ENCODE assay signal across 21 cellular contexts in genomic region chr1:180217021-180217420, GRCh38. TPM values are rescaled to one million over a fixed set of nuclear protein-coding genes. Genes with fewer than 3 reads are reported as not detected.
DNase-seq lines count a peak whose midpoint lies in the region; ATAC-seq and TF ChIP-seq lines count a peak whose summit lies in the region.
"Had no signal": no experiment of that assay in that cellular context is flagged by ENCODE, and none has a peak within 500 bp of the region (broad histone marks: within the 10 kb centered on the region; RNA-seq: fewer than 3 reads in every experiment).

No MANE protein-coding gene starts in this region.

- H3K18ac ChIP-seq in neuronal stem cell (ENCODE audit: low read length): peak overlapping the region; percentile 39

- H3K9me3 ChIP-seq in BLaER1 (no peaks in the 10 kb centered on the region), Peyer's patch (no peaks in the 10 kb centered on the region), neuronal stem cell (replicated peaks in 1 of 2; ENCODE audit: control insufficient read depth in 2 of 2, insufficient read depth in 1 of 2, low read depth in 1 of 2, low read length in 2 of 2) (no peaks in the 10 kb centered on the region), sigmoid colon (no peaks in the 10 kb centered on the region), heart right ventricle (no peaks in the 10 kb centered on the region), body of pancreas (no peaks in the 10 kb centered on the region)
- H3K9me3 ChIP-seq: A549 had no signal

- peak overlapping the region; percentile 10 for H2AK5ac ChIP-seq in neuronal stem cell (ENCODE audit: low read depth, low read length)

- DNase-seq in Peyer's patch (peak in 2 of 3 donors; percentile 23 to 34), neuronal stem cell (ENCODE audit: low spot score) (no peak), sigmoid colon (peak; percentile 40), heart right ventricle (no peak), Right ventricle myocardium inferior (ENCODE audit: missing footprints) (no peak), body of pancreas (no peak), GM03348 (ENCODE audit: low spot score) (no peak)
- DNase-seq: 8988T; ACHN; CD4-positive, alpha-beta T cell; CD8-positive, alpha-beta memory T cell; DMS 273 treated with DMSO at 0.1 percent for 48 hours; DMS79; EL; GF-D8; GM23248; H7; HFFc6 had no signal

- no peaks in the 10 kb centered on the region for H3K79me1 ChIP-seq in neuronal stem cell (ENCODE audit: low read depth, low read length)

- H3K4me2 ChIP-seq in BLaER1 (peak overlapping the region; percentile 34), neuronal stem cell (ENCODE audit: insufficient read depth, low read length, poor library complexity, severe bottlenecking) (no peak overlapping the region)
- H3K4me2 ChIP-seq: A549 had no signal

- H3K27ac ChIP-seq in BLaER1: no peak overlapping the region
- no peak overlapping the region for H3K27ac ChIP-seq in Peyer's patch
- no peak overlapping the region for H3K27ac ChIP-seq in neuronal stem cell (replicated peaks; ENCODE audit: low read length)
- no peak overlapping the region for H3K27ac ChIP-seq in sigmoid colon
- H3K27ac ChIP-seq in heart right ventricle: no peak overlapping the region
- no peak overlapping the region for H3K27ac ChIP-seq in body of pancreas
- H3K27ac ChIP-seq: A549, GM23248 had no signal

- intact Hi-C loops in sigmoid colon (cut with DNase I): no loop called here
- intact Hi-C loops in heart right ventricle (cut with DNase I): no loop called here
- intact Hi-C loops in Right ventricle myocardium inferior (cut with DNase I): no loop called here
- intact Hi-C loops in body of pancreas (cut with DNase I): no loop called here

- no peaks in the 10 kb centered on the region for H4K20me1 ChIP-seq in BLaER1

- no peaks in the 10 kb centered on the region for H3K27me3 ChIP-seq in BLaER1
- no peaks in the 10 kb centered on the region for H3K27me3 ChIP-seq in Peyer's patch
- peaks cover 0 to 46% (median 2%) of the 10 kb centered on the region in 3 experiments for H3K27me3 ChIP-seq in neuronal stem cell (ENCODE audit: control insufficient read depth in 3 of 3, insufficient read depth in 3 of 3, low read depth in 1 of 3, low read length in 3 of 3)
- H3K27me3 ChIP-seq in sigmoid colon: peaks cover 0 to 3% (median 0%) of the 10 kb centered on the region in 3 donors
- H3K27me3 ChIP-seq in heart right ventricle: peaks cover 0 to 14% (median 10%) of the 10 kb centered on the region in 7 donors
- H3K27me3 ChIP-seq in body of pancreas: no peaks in the 10 kb centered on the region

- H2BK12ac ChIP-seq in neuronal stem cell (ENCODE audit: low read length): no peak overlapping the region

- H3K23ac ChIP-seq in neuronal stem cell (ENCODE audit: low read depth, low read length, poor library complexity): no peak overlapping the region

- no peak overlapping the region for H3K4ac ChIP-seq in neuronal stem cell (ENCODE audit: low read length)

- no peak overlapping the region for H3K14ac ChIP-seq in neuronal stem cell (ENCODE audit: low read length)

- no peak overlapping the region for H2BK15ac ChIP-seq in neuronal stem cell (ENCODE audit: low read length)

- no peak overlapping the region for H2BK5ac ChIP-seq in neuronal stem cell (ENCODE audit: low read length)

- no peak for TF ChIP-seq EP300 in sigmoid colon (IDR thresholded peaks at IDR 0.05)

- H3K36me3 ChIP-seq in BLaER1 (no peaks in the 10 kb centered on the region), Peyer's patch (no peaks in the 10 kb centered on the region), neuronal stem cell (replicated peaks in 1 of 2; ENCODE audit: control insufficient read depth in 2 of 2, insufficient read depth in 2 of 2, low read length in 2 of 2) (no peaks in the 10 kb centered on the region), sigmoid colon (no peaks in the 10 kb centered on the region), heart right ventricle (no peaks in the 10 kb centered on the region), body of pancreas (replicated peaks in 1 of 2; ENCODE audit: insufficient read depth in 1 of 2, low read depth in 2 of 2) (no peaks in the 10 kb centered on the region)

- WGBS in neuronal stem cell (ENCODE audit: extremely low coverage in 2 of 2, insufficient read length in 2 of 2, insufficient replicate concordance in 1 of 2), 2 donors: no CpG with 5 or more reads among the region's 7 CpGs
- 82 to 85% methylated on average over 7 of the region's 7 CpGs for WGBS in sigmoid colon, 2 donors
- 66 to 77% methylated on average over 7 of the region's 7 CpGs for WGBS in heart right ventricle, 2 donors
- WGBS in body of pancreas, 2 donors: 80 to 86% methylated on average over 7 of the region's 7 CpGs

- H3K4me1 ChIP-seq in BLaER1 (peaks cover 26% of the 10 kb centered on the region), Peyer's patch (no peaks in the 10 kb centered on the region), neuronal stem cell (ENCODE audit: control insufficient read depth in 2 of 2, insufficient read depth in 1 of 2, low read depth in 1 of 2, low read length in 2 of 2) (peaks cover 0 to 3% of the 10 kb centered on the region in 2 donors), sigmoid colon (no peaks in the 10 kb centered on the region), heart right ventricle (no peaks in the 10 kb centered on the region), body of pancreas (no peaks in the 10 kb centered on the region)
- H3K4me1 ChIP-seq: A549 had no signal

- ATAC-seq in heart right ventricle (no peak), Right ventricle myocardium inferior (no peak), body of pancreas (no peak)
- ATAC-seq: A549 had no signal

- TF ChIP-seq CTCF in Peyer's patch (IDR thresholded peaks at IDR 0.05) (no peak), sigmoid colon (IDR thresholded peaks at IDR 0.05) (no peak), heart right ventricle (IDR thresholded peaks at IDR 0.05) (no peak), body of pancreas (IDR thresholded peaks at IDR 0.05) (no peak)

- H3K9ac ChIP-seq in BLaER1 (no peak overlapping the region), neuronal stem cell (ENCODE audit: low read depth, low read length, poor library complexity) (no peak overlapping the region)
- H3K9ac ChIP-seq: GM23248 had no signal

- H4K8ac ChIP-seq in neuronal stem cell (ENCODE audit: low read depth, low read length): no peak overlapping the region

- no peak overlapping the region for H2AFZ ChIP-seq in neuronal stem cell (ENCODE audit: low read length)
- H2AFZ ChIP-seq: GM23248 had no signal

- no peak for TF ChIP-seq POLR2A in Peyer's patch (IDR thresholded peaks at IDR 0.05)
- no peak for TF ChIP-seq POLR2A in sigmoid colon (IDR thresholded peaks at IDR 0.05)
- TF ChIP-seq POLR2A in body of pancreas (IDR thresholded peaks at IDR 0.05): no peak

- H4K91ac ChIP-seq in neuronal stem cell (ENCODE audit: low read depth, low read length, poor library complexity): no peak overlapping the region

- H3K4me3 ChIP-seq in BLaER1: no peak overlapping the region
- H3K4me3 ChIP-seq in Peyer's patch: no peak overlapping the region
- no peak overlapping the region for H3K4me3 ChIP-seq in neuronal stem cell (ENCODE audit: low read length in 2 of 2)
- no peak overlapping the region for H3K4me3 ChIP-seq in sigmoid colon
- H3K4me3 ChIP-seq in heart right ventricle: no peak overlapping the region
- no peak overlapping the region for H3K4me3 ChIP-seq in body of pancreas
- H3K4me3 ChIP-seq: A549, GM23248 had no signal

- H2BK120ac ChIP-seq in neuronal stem cell (ENCODE audit: low read depth, low read length): no peak overlapping the region

RNA-seq across cellular contexts. Expression of gene LHX4, which starts 13.0 kb away (rescaled TPM):
- total RNA-seq in Peyer's patch (1 to 10 TPM in 1 of 4 donors, under 1 TPM in 3; 0.28 to 1.1 (median 0.68) TPM), sigmoid colon (not detected), heart right ventricle (not detected), Right ventricle myocardium inferior (not detected), body of pancreas (not detected)
- 0.06 TPM for polyA plus RNA-seq in neuronal stem cell (2013, experiment 1 of 2)
- polyA plus RNA-seq in neuronal stem cell (2013, experiment 2 of 2): 0.08 TPM
- polyA plus RNA-seq in sigmoid colon (under 1 TPM; 0.44 to 0.92 (median 0.60) TPM), heart right ventricle (under 1 TPM in 1 of 2 donors, not detected in 1; under 0.01 TPM)
- total RNA-seq: CD8-positive, alpha-beta memory T cell; GM23248 had no signal
- polyA plus RNA-seq: CD14-positive monocyte had no signal

Comparison
In these comparisons a context has a peak if more than half of its experiments do, and no peak if none do; other contexts are left out.
1. DNase-seq: peak in Peyer's patch (2 of 3) and sigmoid colon (single experiment); none in neuronal stem cell (single experiment), heart right ventricle (0 of 2), Right ventricle myocardium inferior (single experiment), body of pancreas (0 of 4) and GM03348 (single experiment).